In genomic region chr18:33839452-33840225, GRCh38 we compare ENCODE assay signal across 8 cellular contexts.
A peak's percentile ranks its signal among the peaks of the same experiment; 100 is the strongest.
DNase-seq lines count a peak whose midpoint lies in the region; ATAC-seq, FAIRE-seq and TF ChIP-seq lines count a peak whose summit lies in the region.

No MANE protein-coding gene starts in this region.

- TF ChIP-seq CTCF in A549 (IDR thresholded peaks at IDR 0.05), result no peak

- H3K27ac ChIP-seq in A549, result no peak overlapping the region
- no peak overlapping the region for H3K27ac ChIP-seq in muscle layer of duodenum (ENCODE audit: low read length)

- ATAC-seq in A549 (no peak), GM18505 (IDR thresholded peaks at IDR 0.05; ENCODE audit: unreplicated experiment) (peak; percentile 81), HG03521 (IDR thresholded peaks at IDR 0.05; ENCODE audit: unreplicated experiment) (peak; percentile 58), GM21526 (IDR thresholded peaks at IDR 0.05; ENCODE audit: low FRiP score, unreplicated experiment) (no peak)

- DNase-seq in A549 (ENCODE audit: low read depth in 1 of 2, low spot score in 1 of 2) (peak; percentile 1 to 33), NCI-H774 (lab: John Stamatoyannopoulos, UW) (peak; percentile 81), dermis microvascular lymphatic vessel endothelial cell (ENCODE audit: low read depth in 2 of 2) (peak; percentile 15 to 37)
- DNase-seq in stimulated activated CD4-positive, alpha-beta T cell treated with anti-CD3 and anti-CD28 coated beads, Interleukin-12 subunit alpha, Interleukin-12 subunit beta, amount 100 ng/mL, for 4 hours, result no peak

- H3K4me2 ChIP-seq in A549, result no peak overlapping the region

- 2% methylated on average over 6 of the region's 6 CpGs for WGBS in A549 (ENCODE audit: missing lambda C conversion rate)

- no peaks in the 10 kb centered on the region for H3K9me3 ChIP-seq in A549
- no peaks in the 10 kb centered on the region for H3K9me3 ChIP-seq in muscle layer of duodenum (ENCODE audit: control insufficient read depth in 1 of 2, low read length in 2 of 2)

- H3K4me1 ChIP-seq in A549 (no peaks in the 10 kb centered on the region), muscle layer of duodenum (ENCODE audit: control insufficient read depth in 1 of 2, insufficient read depth in 2 of 2, low read length in 2 of 2) (peaks cover 0 to 6% of the 10 kb centered on the region in 2 donors)

- CTCF ChIA-PET in A549 (lab: Yijun Ruan, JAX), result interaction anchor here (0.7 to 1.1 kb wide), 3 partner anchors 15 to 139 kb away, joined by 3 read pairs; no protein-coding TSS in a partner anchor

- no peak for TF ChIP-seq EP300 in A549 (IDR thresholded peaks at IDR 0.05)

- TF ChIP-seq POLR2A in A549 (IDR thresholded peaks at IDR 0.05; ENCODE audit: low read length) (no peak), GM18505 (IDR thresholded peaks at IDR 0.05; ENCODE audit: borderline replicate concordance, extremely low read depth, insufficient read depth, insufficient read length) (no peak)

- no peaks in the 10 kb centered on the region for H3K36me3 ChIP-seq in muscle layer of duodenum (ENCODE audit: control insufficient read depth in 1 of 2, insufficient read depth in 2 of 2, low read length in 2 of 2)

- TF ChIP-seq RAD21 in A549 (conservative IDR thresholded peaks at IDR 0.05 in 1 of 2, IDR thresholded peaks at IDR 0.05 in 1 of 2), result peak in 1 of 2 experiments; percentile 16; a peak in 1 of 5 replicates

- H3K4me3 ChIP-seq in A549 (no peak overlapping the region), muscle layer of duodenum (ENCODE audit: low read depth in 1 of 2, low read length in 2 of 2) (peak overlapping the region; percentile 17 to 35)

- POLR2A ChIA-PET in A549 (lab: Yijun Ruan, JAX), result no interaction called here

- no peaks in the 10 kb centered on the region for H3K27me3 ChIP-seq in muscle layer of duodenum (ENCODE audit: low read depth, low read length)

- FAIRE-seq in A549 (lab: Jason Lieb, UNC), result no peak

TF ChIP-seq in A549, 52 proteins besides CTCF, POLR2A, EP300 and RAD21:
- TF ChIP-seq E2F6 (IDR thresholded peaks at IDR 0.05; ENCODE audit: borderline replicate concordance, low read depth) (no peak), ELK1 (IDR thresholded peaks at IDR 0.05; ENCODE audit: low read depth, low read length) (no peak), KDM5A (IDR thresholded peaks at IDR 0.05) (no peak), BHLHE40 (IDR thresholded peaks at IDR 0.05; ENCODE audit: low read depth, low read length) (no peak), HDAC2 (IDR thresholded peaks at IDR 0.05) (no peak), NPAS2 (CRISPR knock-in tag; IDR thresholded peaks at IDR 0.05; ENCODE audit: borderline replicate concordance) (no peak), ZFP36 (IDR thresholded peaks at IDR 0.05; ENCODE audit: borderline replicate concordance, partially characterized antibody) (no peak), TP53 (CRISPR knock-in tag; IDR thresholded peaks at IDR 0.05) (no peak)

Comparison
In these comparisons a context has a peak if more than half of its experiments do, and no peak if none do; other contexts are left out.
1. ATAC-seq: peak in GM18505 (single experiment) and HG03521 (single experiment); none in A549 (0 of 2) and GM21526 (single experiment).